8 cellular contexts compared by ENCODE assay signal in genomic region chr3:15860014-15860934, GRCh38.
A peak's percentile ranks its signal among the peaks of the same experiment; 100 is the strongest.
DNase-seq lines count a peak whose midpoint lies in the region; ATAC-seq lines count a peak whose summit lies in the region.

No MANE protein-coding gene starts in this region.

- peak; percentile 48 for ATAC-seq in GM21619 (IDR thresholded peaks at IDR 0.05; ENCODE audit: unreplicated experiment)

- no peaks in the 10 kb centered on the region for H3K36me3 ChIP-seq in HUES6 (ENCODE audit: control insufficient read depth, insufficient read depth, low read length)

- H3K4me1 ChIP-seq in HUES6 (ENCODE audit: control insufficient read depth, insufficient read depth, low read length), result peaks cover 6% of the 10 kb centered on the region; the same call in 1 of the 2 replicates

- H3K9ac ChIP-seq in HUES6 (ENCODE audit: low read length), result peak overlapping the region; percentile 64

- DNase-seq in SHP77 treated with DMSO at 0.1 percent for 48 hours (lab: John Stamatoyannopoulos, UW), result peak; percentile 39
- peak; percentile 6 for DNase-seq in brain pericyte (ENCODE audit: low read depth, low spot score)
- DNase-seq in iPS-NIHi11 (ENCODE audit: low spot score), result peak; percentile 16
- no peak for DNase-seq in skeletal muscle cell (ENCODE audit: low read depth)
- no peak for DNase-seq in activated gamma-delta T cell treated with Interleukin-2 at 50 U/mL for 16 hours

- H3K27me3 ChIP-seq in HUES6 (ENCODE audit: control insufficient read depth, insufficient read depth, low read length), result no peaks in the 10 kb centered on the region

- H3K27ac ChIP-seq in HUES6 (ENCODE audit: low read depth, low read length), result no peak overlapping the region

- no peaks in the 10 kb centered on the region; the same call in 1 of the 2 replicates for H3K9me3 ChIP-seq in HUES6 (ENCODE audit: control insufficient read depth, insufficient read depth, low read depth, low read length)

- H3K4me3 ChIP-seq in GM08714 (ENCODE audit: low read length) (peak overlapping the region; percentile 89), HUES6 (ENCODE audit: low read depth, low read length) (peak overlapping the region; percentile 79), skeletal muscle cell (ENCODE audit: low read depth, low read length) (peak overlapping the region; percentile 89)

Comparison
In these comparisons a context has a peak if more than half of its experiments do, and no peak if none do; other contexts are left out.
1. DNase-seq: peak in SHP77 treated with DMSO at 0.1 percent for 48 hours (single experiment), brain pericyte (single experiment) and iPS-NIHi11 (single experiment); none in skeletal muscle cell (single experiment) and activated gamma-delta T cell treated with Interleukin-2 at 50 U/mL for 16 hours (single experiment).
2. Peak in every context shown above with its lines, with median percentiles within 50 percentile points of each other: H3K4me3 ChIP-seq.